17 cellular contexts compared by ENCODE assay signal in genomic region chr1:221664253-221664652, GRCh38.
DNase-seq lines count a peak whose midpoint lies in the region; ATAC-seq, FAIRE-seq and TF ChIP-seq lines count a peak whose summit lies in the region.
"Had no signal": no experiment of that assay in that cellular context is flagged by ENCODE, and none has a peak within 500 bp of the region (broad histone marks: within the 10 kb centered on the region; RNA-seq: fewer than 3 reads in every experiment).

No MANE protein-coding gene starts in this region.

- H3K9me2 ChIP-seq in PC-3 (replicated peaks; ENCODE audit: low read length): no peaks in the 10 kb centered on the region

- H3K4me2 ChIP-seq in PC-3 (ENCODE audit: low read length): no peak overlapping the region
- H3K4me2 ChIP-seq: PC-9 had no signal

- DNase-seq in Calu3: peak; percentile 28
- no peak for DNase-seq in HTR-8/SVneo (ENCODE audit: insufficient read length, low spot score)
- peak; percentile 63 for DNase-seq in PC-3
- peak; percentile 7 for DNase-seq in iPS DF 19.7 (ENCODE audit: low read depth, low spot score)
- DNase-seq in effector CD4-positive, alpha-beta T cell: no peak
- DNase-seq in Ammon's horn (ENCODE audit: low spot score): no peak
- DNase-seq: CD8-positive, alpha-beta T cell; HCEC 1CT; Karpas-422; NCI-H1105 treated with DMSO at 0.1 percent for 48 hours; NCI-H2107; NCI-H446 treated with DMSO at 0.1 percent for 48 hours; PC-9 had no signal

- no peaks in the 10 kb centered on the region for H3K9me3 ChIP-seq in PC-3 (ENCODE audit: low read length)

- ATAC-seq in PC-3 (peak; percentile 55), GM19328 (IDR thresholded peaks at IDR 0.05; ENCODE audit: unreplicated experiment) (no peak), GM19452 (IDR thresholded peaks at IDR 0.05; ENCODE audit: unreplicated experiment) (no peak)
- ATAC-seq: CD8-positive, alpha-beta T cell had no signal

- no peaks in the 10 kb centered on the region for H3K27me3 Mint-ChIP-seq in Calu3 (ENCODE audit: unreplicated experiment)

- intact Hi-C loops in Calu3 (cut with micrococcal nuclease; ENCODE audit: unreplicated experiment) (no loop called here), PC-3 (cut with micrococcal nuclease) (loop anchor here (5.0 kb wide), 1 partner anchor 78 kb away; the partner anchor contains the start of gene DUSP10)

- H3K79me2 ChIP-seq in PC-3 (ENCODE audit: low read length): no peaks in the 10 kb centered on the region

- H3K36me3 Mint-ChIP-seq in Calu3 (ENCODE audit: insufficient read depth, unreplicated experiment): no peaks in the 10 kb centered on the region
- H3K36me3 Mint-ChIP-seq: CD8-positive, alpha-beta T cell had no signal

- no peaks in the 10 kb centered on the region for H3K27me3 ChIP-seq in PC-3 (ENCODE audit: low read length)

- H4K20me1 ChIP-seq in PC-3 (ENCODE audit: low read length): no peaks in the 10 kb centered on the region

- no peak overlapping the region for H3K9ac ChIP-seq in PC-3 (ENCODE audit: low read length)

- no TSS peak for BruUV-seq in Calu3 (replicated peaks; lab: Mats Ljungman, UMichigan)
- no TSS peak for BruUV-seq in PC-3 (replicated peaks; lab: Mats Ljungman, UMichigan)

- H3K9me3 Mint-ChIP-seq in Calu3 (ENCODE audit: low read depth, unreplicated experiment): peaks cover 4% of the 10 kb centered on the region
- H3K9me3 Mint-ChIP-seq: CD8-positive, alpha-beta T cell; T-helper 1 cell treated with Interleukin-12 subunit alpha and Interleukin-12 subunit beta and Interleukin-4 antibody, amounts not matched to agents 30 μg/mL and 1 μg/mL, for 36 hours had no signal

- H3K27ac Mint-ChIP-seq in Calu3 (ENCODE audit: unreplicated experiment): peak overlapping the region; percentile 55
- H3K27ac Mint-ChIP-seq: CD8-positive, alpha-beta T cell; T-helper 1 cell treated with Interleukin-12 subunit alpha and Interleukin-12 subunit beta and Interleukin-4 antibody, amounts not matched to agents 30 μg/mL and 1 μg/mL, for 36 hours had no signal

- TF ChIP-seq CTCF in Calu3 (IDR thresholded peaks at IDR 0.05; ENCODE audit: unreplicated experiment): no peak
- TF ChIP-seq CTCF in PC-3 (conservative IDR thresholded peaks at IDR 0.05; ENCODE audit: low read depth, low read length): no peak; the same call in 1 of the 2 replicates

- no peaks in the 10 kb centered on the region for H3K36me3 ChIP-seq in PC-3 (ENCODE audit: low read depth, low read length)

- H3K27ac ChIP-seq in PC-3 (ENCODE audit: low read length): no peak overlapping the region
- H3K27ac ChIP-seq: PC-9, SK-N-MC had no signal

- no peaks in the 10 kb centered on the region for H3F3A ChIP-seq in PC-3 (ENCODE audit: low read length, unreplicated experiment)

- POLR2A ChIA-PET in PC-3 (lab: Charles Lee; ENCODE audit: unreplicated experiment): no interaction called here

- peaks cover 52% of the 10 kb centered on the region for H3K4me1 Mint-ChIP-seq in Calu3 (ENCODE audit: low read depth, unreplicated experiment)

- H3K4me1 ChIP-seq in PC-3 (ENCODE audit: insufficient read depth, low read length): peaks cover 11% of the 10 kb centered on the region

- peak; percentile 33 for FAIRE-seq in HTR-8/SVneo (lab: Jason Lieb, UNC)

- CTCF ChIA-PET in Calu3 (lab: Charles Lee): no interaction called here
- CTCF ChIA-PET in PC-3 (lab: Charles Lee): no interaction called here

- no peak overlapping the region for H3K4me3 ChIP-seq in PC-3 (ENCODE audit: low read length)
- H3K4me3 ChIP-seq: PC-9, SK-N-MC had no signal

- no peak overlapping the region for H2AFZ ChIP-seq in PC-3 (ENCODE audit: low read length)
- H2AFZ ChIP-seq: PC-9 had no signal

- no peak overlapping the region for H3K4me3 Mint-ChIP-seq in Calu3 (ENCODE audit: low read depth, unreplicated experiment)
- H3K4me3 Mint-ChIP-seq: CD8-positive, alpha-beta T cell; T-helper 1 cell treated with Interleukin-12 subunit alpha and Interleukin-12 subunit beta and Interleukin-4 antibody, amounts not matched to agents 30 μg/mL and 1 μg/mL, for 36 hours had no signal

Comparison
In these comparisons a context has a peak if more than half of its experiments do, and no peak if none do; other contexts are left out.
1. DNase-seq: peak in Calu3 (single experiment), PC-3 (single experiment) and iPS DF 19.7 (single experiment); none in HTR-8/SVneo (single experiment), effector CD4-positive, alpha-beta T cell (single experiment) and Ammon's horn (single experiment).